In the genomic region with DNA sequence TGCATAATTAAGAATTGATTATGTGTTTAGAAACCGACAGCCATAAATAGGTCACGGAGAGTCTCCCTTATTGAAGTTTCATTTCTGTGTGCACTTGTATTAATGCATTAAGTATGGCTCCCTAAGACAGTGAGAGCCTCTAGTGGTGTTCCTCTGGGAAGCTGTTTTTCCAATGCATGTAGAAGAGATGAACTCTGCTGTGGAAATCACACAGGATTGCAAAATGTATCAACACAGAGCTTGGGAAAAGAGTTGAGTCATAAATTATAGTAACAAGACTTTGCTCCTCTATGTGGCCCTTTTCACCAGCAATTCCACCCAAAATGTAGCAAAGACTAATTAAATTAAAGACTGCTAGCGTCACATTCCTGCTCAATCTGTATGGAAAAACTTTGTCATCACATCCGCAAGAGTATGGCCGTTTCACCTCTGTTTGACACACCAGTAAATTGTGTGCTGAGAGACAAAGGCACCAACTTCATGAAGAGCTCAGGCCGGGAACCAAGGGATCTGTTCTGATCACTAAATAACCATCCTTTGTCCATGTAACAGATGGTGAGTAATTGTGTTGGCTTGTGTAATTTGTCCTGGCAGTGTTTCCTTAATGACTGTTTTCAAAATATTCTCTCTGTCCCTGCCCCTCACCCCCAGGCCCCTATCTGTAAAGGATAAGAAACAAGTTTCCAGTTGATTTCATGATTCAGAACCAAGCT, we compare ENCODE assay signal across 12 cellular contexts.
DNase-seq lines count a peak whose midpoint lies in the region; ATAC-seq and TF ChIP-seq lines count a peak whose summit lies in the region.
"Had no signal": no experiment of that assay in that cellular context is flagged by ENCODE, and none has a peak within 500 bp of the region (broad histone marks: within the 10 kb centered on the region; RNA-seq: fewer than 3 reads in every experiment).

No MANE protein-coding gene starts in this region.

- 68 to 72% methylated on average over 6 of the region's 6 CpGs for WGBS in transverse colon (ENCODE audit: low coverage in 1 of 2), 2 donors

- TF ChIP-seq CTCF in astrocyte of the spinal cord (IDR thresholded peaks at IDR 0.05; ENCODE audit: low read depth, low read length) (peak; percentile 25), left ventricle myocardium inferior (IDR thresholded peaks at IDR 0.05; ENCODE audit: borderline replicate concordance) (no peak), transverse colon (IDR thresholded peaks at IDR 0.05) (no peak)

- in situ Hi-C loops in astrocyte of the spinal cord (cut with HindIII; ENCODE audit: low sequenced_read_pairs) (no loop called here), transverse colon (cut with MboI; ENCODE audit: low pct_ligation_motif_present in 1 of 4, low pct_unique_long_range_greater_than_20kb in 1 of 4, low sequenced_read_pairs in 3 of 4) (loop anchor here in 2 of 4 donors (10.0 to 25.0 kb wide), 3 partner anchors 550 to 850 kb away; no protein-coding TSS in a partner anchor)

- H3K27me3 ChIP-seq in left ventricle myocardium inferior (ENCODE audit: low read depth) = peaks cover 15% of the 10 kb centered on the region
- H3K27me3 ChIP-seq in transverse colon = no peaks in the 10 kb centered on the region
- H3K27me3 ChIP-seq: colonic mucosa had no signal

- peak; percentile 11 for DNase-seq in NCI-H82 (lab: John Stamatoyannopoulos, UW)
- DNase-seq in NCI-H82 treated with DMSO at 0.1 percent for 48 hours (lab: John Stamatoyannopoulos, UW; ENCODE audit: unreplicated experiment) = no peak
- DNase-seq in astrocyte of the spinal cord (ENCODE audit: low read depth, low spot score) = peak; percentile 70
- no peak for DNase-seq in left ventricle myocardium inferior
- DNase-seq in transverse colon = no peak
- no peak for DNase-seq in activated CD8-positive, alpha-beta memory T cell treated with anti-CD3 and anti-CD28 coated beads for 24 hours
- DNase-seq: colonic mucosa, NCI-H2107 had no signal

- H3K4me3 ChIP-seq in astrocyte of the spinal cord (ENCODE audit: low read depth, low read length) = no peak overlapping the region
- no peak overlapping the region for H3K4me3 ChIP-seq in left ventricle myocardium inferior
- H3K4me3 ChIP-seq in transverse colon = no peak overlapping the region
- H3K4me3 ChIP-seq: A549, colonic mucosa had no signal

- intact Hi-C loops in left ventricle myocardium inferior (cut with micrococcal nuclease) = no loop called here
- intact Hi-C loops in transverse colon (cut with DNase I; ENCODE audit: low total_unique reads) = no loop called here

- TF ChIP-seq EP300 in transverse colon (IDR thresholded peaks at IDR 0.05; ENCODE audit: low read depth) = no peak

- H3K9me3 ChIP-seq in left ventricle myocardium inferior (replicated peaks) = no peaks in the 10 kb centered on the region
- no peaks in the 10 kb centered on the region for H3K9me3 ChIP-seq in transverse colon
- H3K9me3 ChIP-seq: A549, colonic mucosa had no signal

- H3K4me1 ChIP-seq in left ventricle myocardium inferior (peaks cover 4% of the 10 kb centered on the region), transverse colon (peaks cover 0 to 3% (median 0%) of the 10 kb centered on the region in 4 donors)
- H3K4me1 ChIP-seq: A549, colonic mucosa had no signal

- no peak for ATAC-seq in HG02870 (IDR thresholded peaks at IDR 0.05; ENCODE audit: unreplicated experiment)
- no peak for ATAC-seq in GM19395 (IDR thresholded peaks at IDR 0.05; ENCODE audit: unreplicated experiment)
- ATAC-seq: A549 had no signal

- H3K36me3 ChIP-seq in left ventricle myocardium inferior (no peaks in the 10 kb centered on the region), transverse colon (no peaks in the 10 kb centered on the region)
- H3K36me3 ChIP-seq: colonic mucosa had no signal

- H3K27ac ChIP-seq in left ventricle myocardium inferior (replicated peaks) (peak overlapping the region; percentile 24), transverse colon (peak overlapping the region in 3 of 4 donors; percentile 10 to 11 (median 10))
- H3K27ac ChIP-seq: A549, colonic mucosa, RWPE1 had no signal

- TF ChIP-seq POLR2A in transverse colon (IDR thresholded peaks at IDR 0.05) = no peak

Comparison
In these comparisons a context has a peak if more than half of its experiments do, and no peak if none do; other contexts are left out.
1. DNase-seq: peak in NCI-H82 (single experiment) and astrocyte of the spinal cord (single experiment); none in NCI-H82 treated with DMSO at 0.1 percent for 48 hours (single experiment), left ventricle myocardium inferior (single experiment), transverse colon (single experiment) and activated CD8-positive, alpha-beta memory T cell treated with anti-CD3 and anti-CD28 coated beads for 24 hours (single experiment).